12 cellular contexts compared by ENCODE assay signal in the genomic region with DNA sequence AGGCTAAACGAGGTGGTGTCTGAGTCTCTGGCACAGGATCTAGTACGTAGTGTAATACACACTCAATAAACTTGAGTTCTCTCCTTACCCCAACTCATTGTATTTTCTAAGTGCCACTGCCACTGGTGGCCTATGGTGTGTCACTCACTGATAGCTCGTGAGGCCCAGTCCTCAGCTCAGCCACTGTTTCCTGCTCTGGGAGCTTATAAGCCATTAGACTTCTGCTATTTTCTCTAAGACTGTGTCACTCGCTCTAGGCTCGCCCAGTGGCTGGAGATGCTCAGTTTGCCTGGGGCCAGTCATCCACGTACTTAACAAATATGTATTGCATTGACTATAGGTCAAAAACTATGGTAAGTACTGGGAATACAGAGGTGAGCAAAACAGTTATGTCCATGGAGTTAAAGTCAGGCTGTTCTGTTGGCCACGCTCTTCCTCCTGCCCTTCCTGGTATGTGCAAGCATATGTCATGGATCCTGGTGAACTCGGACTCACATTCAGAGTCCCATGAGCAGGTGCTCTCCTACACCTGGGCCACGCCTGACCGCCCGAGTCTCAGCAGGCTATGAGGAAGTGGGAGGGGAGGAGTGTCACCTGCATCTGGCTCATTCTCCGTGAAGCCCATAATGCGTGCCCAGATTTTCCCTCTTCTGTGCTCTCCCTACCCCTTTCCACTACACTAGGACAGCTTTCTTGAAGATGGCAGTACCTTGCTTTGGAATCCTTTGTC. TPM values are rescaled to one million over a fixed set of nuclear protein-coding genes. Genes with fewer than 3 reads are reported as not detected.
DNase-seq lines count a peak whose midpoint lies in the region; ATAC-seq, FAIRE-seq and TF ChIP-seq lines count a peak whose summit lies in the region.
"Had no signal": no experiment of that assay in that cellular context is flagged by ENCODE, and none has a peak within 500 bp of the region (broad histone marks: within the 10 kb centered on the region; RNA-seq: fewer than 3 reads in every experiment).

No MANE protein-coding gene starts in this region.

- POLR2A ChIA-PET in activated CD8-positive, alpha-beta T cell treated with anti-CD3 and anti-CD28 coated beads for 36 hours (lab: Charles Lee) = interaction anchor here (0.8 to 2.6 kb wide), 6 partner anchors 8 to 63 kb away, joined by 3 to 8 read pairs (median 4); no protein-coding TSS in a partner anchor

- CTCF ChIA-PET in activated CD8-positive, alpha-beta T cell treated with anti-CD3 and anti-CD28 coated beads for 36 hours (lab: Charles Lee) = interaction anchor here (0.7 to 4.4 kb wide), 5 partner anchors 10 to 75 kb away, joined by 4 to 38 read pairs (median 4); no protein-coding TSS in a partner anchor

- peak; percentile 26 to 81 for DNase-seq in NCI-H2081 (lab: John Stamatoyannopoulos, UW)
- DNase-seq in NCI-H2081 treated with DMSO at 0.1 percent for 48 hours (lab: John Stamatoyannopoulos, UW) = no peak
- peak; percentile 46 to 52 for DNase-seq in Kasumi-1 (lab: John Stamatoyannopoulos, UW)
- no peak for DNase-seq in activated CD8-positive, alpha-beta T cell treated with anti-CD3 and anti-CD28 coated beads for 36 hours
- no peak for DNase-seq in naive B cell
- DNase-seq in stimulated activated naive CD4-positive, alpha-beta T cell (lab: John Stamatoyannopoulos, UW) = no peak
- no peak for DNase-seq in iPS-NIHi11 (ENCODE audit: low spot score)
- no peak for DNase-seq in HTR-8/SVneo (ENCODE audit: insufficient read length, low spot score)
- DNase-seq: T-helper 9 cell had no signal

- H3K4me1 Mint-ChIP-seq in activated CD8-positive, alpha-beta T cell treated with anti-CD3 and anti-CD28 coated beads for 36 hours (ENCODE audit: low read depth) = peaks cover 35% of the 10 kb centered on the region
- H3K4me1 Mint-ChIP-seq in naive B cell = peaks cover 36 to 45% (median 45%) of the 10 kb centered on the region in 3 donors

- peaks cover 34% of the 10 kb centered on the region for H3K36me3 Mint-ChIP-seq in activated CD8-positive, alpha-beta T cell treated with anti-CD3 and anti-CD28 coated beads for 36 hours (ENCODE audit: low read depth)
- peaks cover 4 to 6% of the 10 kb centered on the region in 2 donors for H3K36me3 Mint-ChIP-seq in naive B cell

- FAIRE-seq in HTR-8/SVneo (lab: Jason Lieb, UNC) = no peak
- FAIRE-seq: A549, colon, pancreas had no signal

- no peaks in the 10 kb centered on the region for H3K27me3 Mint-ChIP-seq in activated CD8-positive, alpha-beta T cell treated with anti-CD3 and anti-CD28 coated beads for 36 hours
- H3K27me3 Mint-ChIP-seq in naive B cell = no peaks in the 10 kb centered on the region

- intact Hi-C loops in activated CD8-positive, alpha-beta T cell treated with anti-CD3 and anti-CD28 coated beads for 36 hours (cut with micrococcal nuclease) = no loop called here

- no peak overlapping the region for H3K4me3 Mint-ChIP-seq in activated CD8-positive, alpha-beta T cell treated with anti-CD3 and anti-CD28 coated beads for 36 hours
- peak overlapping the region in 2 of 8 donors; percentile 26 to 79 for H3K4me3 Mint-ChIP-seq in naive B cell

- no peak for ATAC-seq in activated CD8-positive, alpha-beta T cell treated with anti-CD3 and anti-CD28 coated beads for 36 hours
- peak; percentile 59 to 61 for ATAC-seq in naive B cell (ENCODE audit: low read depth in 2 of 2)
- ATAC-seq: pancreas had no signal

- no peaks in the 10 kb centered on the region for H3K9me3 Mint-ChIP-seq in activated CD8-positive, alpha-beta T cell treated with anti-CD3 and anti-CD28 coated beads for 36 hours
- H3K9me3 Mint-ChIP-seq in naive B cell = no peaks in the 10 kb centered on the region

- TF ChIP-seq CTCF in activated CD8-positive, alpha-beta T cell treated with anti-CD3 and anti-CD28 coated beads for 36 hours (IDR thresholded peaks at IDR 0.05) = no peak

- peak overlapping the region; percentile 86 for H3K27ac Mint-ChIP-seq in activated CD8-positive, alpha-beta T cell treated with anti-CD3 and anti-CD28 coated beads for 36 hours
- peak overlapping the region; percentile 2 to 91 (median 78) for H3K27ac Mint-ChIP-seq in naive B cell

RNA-seq across cellular contexts. Expression of gene DEGS2, which starts 41.6 kb away (rescaled TPM):
- total RNA-seq in activated CD8-positive, alpha-beta T cell treated with anti-CD3 and anti-CD28 coated beads for 36 hours = 1 to 10 TPM; 2.6 to 3.1 TPM
- 1 to 10 TPM in 3 of 6 donors, under 1 TPM in 3; 0.29 to 3.6 (median 0.96) TPM for polyA plus RNA-seq in naive B cell (ENCODE audit: low read depth in 6 of 6)

RNA-seq across cellular contexts. Expression of gene EVL, which starts 52.6 kb away (rescaled TPM):
- total RNA-seq in activated CD8-positive, alpha-beta T cell treated with anti-CD3 and anti-CD28 coated beads for 36 hours = 100 to 1,000 TPM; 340 to 351 TPM
- 100 to 1,000 TPM in 2 of 6 donors, 10 to 100 TPM in 4; 76.5 to 135 (median 89.8) TPM for polyA plus RNA-seq in naive B cell (ENCODE audit: low read depth in 6 of 6)

Comparison
In these comparisons a context has a peak if more than half of its experiments do, and no peak if none do; other contexts are left out.
1. DNase-seq: peak in NCI-H2081 (2 of 2) and Kasumi-1 (2 of 2); none in NCI-H2081 treated with DMSO at 0.1 percent for 48 hours (single experiment), activated CD8-positive, alpha-beta T cell treated with anti-CD3 and anti-CD28 coated beads for 36 hours (single experiment), naive B cell (single experiment), stimulated activated naive CD4-positive, alpha-beta T cell (0 of 6), iPS-NIHi11 (single experiment) and HTR-8/SVneo (single experiment).